9 cellular contexts compared by ENCODE assay signal in genomic region chr6:20946037-20946436, GRCh38.
DNase-seq lines count a peak whose midpoint lies in the region; ATAC-seq and TF ChIP-seq lines count a peak whose summit lies in the region.
"Had no signal": no experiment of that assay in that cellular context is flagged by ENCODE, and none has a peak within 500 bp of the region (broad histone marks: within the 10 kb centered on the region; RNA-seq: fewer than 3 reads in every experiment).

No MANE protein-coding gene starts in this region.

- H3K9me3 Mint-ChIP-seq in chondrocyte (ENCODE audit: low read depth) = peaks cover 14% of the 10 kb centered on the region
- peaks cover 5% of the 10 kb centered on the region for H3K9me3 Mint-ChIP-seq in CD4-positive, alpha-beta T cell
- no peaks in the 10 kb centered on the region for H3K9me3 Mint-ChIP-seq in endothelial cell (ENCODE audit: unreplicated experiment)

- DNase-seq in COLO829 (ENCODE audit: low spot score) (peak; percentile 52), chondrocyte (ENCODE audit: low spot score) (no peak), midbrain (lab: John Stamatoyannopoulos, UW) (no peak), endothelial cell (ENCODE audit: low spot score) (no peak)
- no peak for DNase-seq in CD4-positive, alpha-beta T cell
- DNase-seq in activated CD4-positive, alpha-beta T cell treated with anti-CD3 and anti-CD28 coated beads, Interleukin-2, amount 50 U/mL, for 48 hours = no peak

- H3K27ac Mint-ChIP-seq in chondrocyte (ENCODE audit: unreplicated experiment) = no peak overlapping the region
- no peak overlapping the region for H3K27ac Mint-ChIP-seq in CD4-positive, alpha-beta T cell
- no peak overlapping the region for H3K27ac Mint-ChIP-seq in endothelial cell (ENCODE audit: unreplicated experiment)
- H3K27ac Mint-ChIP-seq: nephron had no signal

- H3K36me3 Mint-ChIP-seq in chondrocyte (ENCODE audit: low read depth) (peaks cover 8% of the 10 kb centered on the region), endothelial cell (ENCODE audit: low read depth, unreplicated experiment) (no peaks in the 10 kb centered on the region)
- peaks cover 40% of the 10 kb centered on the region for H3K36me3 Mint-ChIP-seq in CD4-positive, alpha-beta T cell (ENCODE audit: low read depth)

- H3K4me3 Mint-ChIP-seq in chondrocyte (ENCODE audit: unreplicated experiment) (no peak overlapping the region), endothelial cell (ENCODE audit: unreplicated experiment) (no peak overlapping the region)
- no peak overlapping the region for H3K4me3 Mint-ChIP-seq in CD4-positive, alpha-beta T cell
- H3K4me3 Mint-ChIP-seq: nephron had no signal

- POLR2A ChIA-PET in CD4-positive, alpha-beta T cell (lab: Charles Lee) = no interaction called here

- H3K9me3 ChIP-seq in CD4-positive, alpha-beta T cell (ENCODE audit: control insufficient read depth, low read length) = no peaks in the 10 kb centered on the region

- no peaks in the 10 kb centered on the region for H3K27me3 Mint-ChIP-seq in chondrocyte (ENCODE audit: low read depth)
- no peaks in the 10 kb centered on the region for H3K27me3 Mint-ChIP-seq in CD4-positive, alpha-beta T cell
- H3K27me3 Mint-ChIP-seq in endothelial cell (ENCODE audit: unreplicated experiment) = no peaks in the 10 kb centered on the region

- no peaks in the 10 kb centered on the region for H3K27me3 ChIP-seq in CD4-positive, alpha-beta T cell (ENCODE audit: control insufficient read depth, insufficient read depth, low read length)

- CTCF ChIA-PET in CD4-positive, alpha-beta T cell (lab: Charles Lee) = no interaction called here

- no peak overlapping the region for H3K27ac ChIP-seq in CD4-positive, alpha-beta T cell (ENCODE audit: low read depth, low read length)

- peak; percentile 90 for ATAC-seq in GM19452 (IDR thresholded peaks at IDR 0.05; ENCODE audit: unreplicated experiment)
- peak; percentile 96 for ATAC-seq in HG03378 (IDR thresholded peaks at IDR 0.05; ENCODE audit: unreplicated experiment)
- ATAC-seq in CD4-positive, alpha-beta T cell (ENCODE audit: poor library complexity) = no peak

- no peaks in the 10 kb centered on the region for H3K4me1 Mint-ChIP-seq in chondrocyte (ENCODE audit: low read depth)
- H3K4me1 Mint-ChIP-seq in CD4-positive, alpha-beta T cell (ENCODE audit: low read depth) = no peaks in the 10 kb centered on the region
- no peaks in the 10 kb centered on the region for H3K4me1 Mint-ChIP-seq in endothelial cell (ENCODE audit: unreplicated experiment)

- intact Hi-C loops in CD4-positive, alpha-beta T cell (cut with DNase I, micrococcal nuclease) = no loop called here

- TF ChIP-seq CTCF in chondrocyte (IDR thresholded peaks at IDR 0.05) (peak; percentile 18), endothelial cell (IDR thresholded peaks at IDR 0.05; ENCODE audit: unreplicated experiment) (no peak)
- TF ChIP-seq CTCF in CD4-positive, alpha-beta T cell (IDR thresholded peaks at IDR 0.05) = no peak
